ENCODE assay signal across 24 cellular contexts in the genomic region with DNA sequence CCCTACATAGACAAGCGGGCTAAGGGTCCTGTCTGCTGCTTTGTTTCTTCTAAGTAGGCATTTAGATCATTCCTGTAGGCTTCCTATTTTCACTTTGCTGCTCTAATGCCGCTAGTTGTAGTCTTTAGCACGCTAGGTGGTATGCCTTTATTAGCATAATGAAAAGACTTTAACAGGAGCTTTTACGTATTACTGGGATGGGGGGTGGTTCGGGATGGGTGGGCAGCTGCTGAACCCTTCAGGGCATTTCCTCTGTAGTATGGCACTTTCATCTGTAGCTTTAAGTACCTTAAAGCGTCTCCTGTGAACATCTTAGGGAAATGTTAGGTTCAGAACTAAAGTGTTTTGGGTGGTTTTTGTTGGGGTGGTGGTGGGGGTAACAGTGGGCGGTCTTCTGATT.
"Had no signal": no experiment of that assay in that cellular context is flagged by ENCODE, and none has a peak within 500 bp of the region (broad histone marks: within the 10 kb centered on the region; RNA-seq: fewer than 3 reads in every experiment).

No MANE protein-coding gene starts in this region.

- H3K4me1 Mint-ChIP-seq: activated B cell treated with CpG ODN at 0.5 μM for 24 hours; activated CD4-positive, alpha-beta memory T cell treated with anti-CD3 and anti-CD28 coated beads, Interleukin-2, amount 10 ng/mL, durations not matched to agents 7 days and 5 days; activated CD4-positive, alpha-beta T cell treated with anti-CD3 and anti-CD28 coated beads, Interleukin-2, amount 10 ng/mL, durations not matched to agents 7 days and 5 days had no signal

- H3K9me3 Mint-ChIP-seq: activated B cell treated with CpG ODN at 0.5 μM for 24 hours; activated CD4-positive, alpha-beta memory T cell treated with anti-CD3 and anti-CD28 coated beads, Interleukin-2, amount 10 ng/mL, durations not matched to agents 7 days and 5 days; activated CD4-positive, alpha-beta T cell treated with anti-CD3 and anti-CD28 coated beads, Interleukin-2, amount 10 ng/mL, durations not matched to agents 7 days and 5 days; activated T-cell treated with anti-CD3 and anti-CD28 coated beads, Interleukin-2, amount 50 U/mL, for 72 hours; activated T-helper 2 cell treated with anti-CD3 and anti-CD28 coated beads, Interferon-gamma antibody, Interleukin-2, Interleukin-4, amounts not matched to agents 10 μg/mL and 5 μg/mL and 100 μg/mL, durations not matched to agents 14 hours and 24 hours and 36 hours; T-helper 1 cell treated with Interleukin-12 subunit alpha and Interleukin-12 subunit beta and Interleukin-4 antibody, amounts not matched to agents 30 μg/mL and 1 μg/mL, for 36 hours had no signal

- DNase-seq: activated B cell treated with CpG ODN at 0.5 μM for 24 hours; activated CD4-positive, alpha-beta memory T cell treated with anti-CD3 and anti-CD28 coated beads, Interleukin-2, amount 10 ng/mL, durations not matched to agents 7 days and 5 days; activated CD4-positive, alpha-beta T cell treated with anti-CD3 and anti-CD28 coated beads for 1 hour; activated CD4-positive, alpha-beta T cell treated with anti-CD3 and anti-CD28 coated beads, Interleukin-2, amount 10 ng/mL, durations not matched to agents 7 days and 5 days; activated naive CD4-positive, alpha-beta T cell treated with anti-CD3 and anti-CD28 coated beads, Interleukin-2, amount 50 U/mL, for 16 hours; activated T-cell treated with anti-CD3 and anti-CD28 coated beads, Interleukin-2, amount 50 U/mL, for 72 hours; aorta; caudate nucleus; MG63; MV-4-11; NCI-H1092 treated with DMSO at 0.1 percent for 48 hours; NCI-H1436; NCI-H1694 treated with DMSO at 0.1 percent for 48 hours; NCI-H2029 treated with DMSO at 0.1 percent for 48 hours; NCI-H345; NCI-H510A; NCI-H526 treated with DMSO at 0.1 percent for 48 hours; PC-3; SHP77 had no signal

- H3K36me3 ChIP-seq: breast epithelium, MG63, SJSA1 had no signal

- H3K4me1 ChIP-seq: breast epithelium had no signal

- H3K27ac ChIP-seq: breast epithelium, SJSA1 had no signal

- H3K9me3 ChIP-seq: breast epithelium, MG63, SJSA1 had no signal

- ATAC-seq: activated T-cell treated with anti-CD3 and anti-CD28 coated beads, Interleukin-2, amount 50 U/mL, for 72 hours; PC-3; SK-N-SH treated with all-trans-retinoic acid at 6 μM for 48 hours had no signal

- H3K27me3 ChIP-seq: MG63, SJSA1 had no signal

- H3K4me3 ChIP-seq: breast epithelium, MG63, SJSA1 had no signal

- H3K4me3 Mint-ChIP-seq: activated B cell treated with CpG ODN at 0.5 μM for 24 hours; activated CD4-positive, alpha-beta memory T cell treated with anti-CD3 and anti-CD28 coated beads, Interleukin-2, amount 10 ng/mL, durations not matched to agents 7 days and 5 days; activated CD4-positive, alpha-beta T cell treated with anti-CD3 and anti-CD28 coated beads, Interleukin-2, amount 10 ng/mL, durations not matched to agents 7 days and 5 days; activated T-cell treated with anti-CD3 and anti-CD28 coated beads, Interleukin-2, amount 50 U/mL, for 72 hours; T-helper 1 cell treated with Interleukin-12 subunit alpha and Interleukin-12 subunit beta and Interleukin-4 antibody, amounts not matched to agents 30 μg/mL and 1 μg/mL, for 36 hours had no signal

- H3K27ac Mint-ChIP-seq: activated B cell treated with CpG ODN at 0.5 μM for 24 hours; activated CD4-positive, alpha-beta memory T cell treated with anti-CD3 and anti-CD28 coated beads, Interleukin-2, amount 10 ng/mL, durations not matched to agents 7 days and 5 days; activated CD4-positive, alpha-beta T cell treated with anti-CD3 and anti-CD28 coated beads, Interleukin-2, amount 10 ng/mL, durations not matched to agents 7 days and 5 days; activated T-cell treated with anti-CD3 and anti-CD28 coated beads, Interleukin-2, amount 50 U/mL, for 72 hours; activated T-helper 2 cell treated with anti-CD3 and anti-CD28 coated beads, Interferon-gamma antibody, Interleukin-2, Interleukin-4, amounts not matched to agents 10 μg/mL and 5 μg/mL and 100 μg/mL, durations not matched to agents 14 hours and 24 hours and 36 hours; T-helper 1 cell treated with Interleukin-12 subunit alpha and Interleukin-12 subunit beta and Interleukin-4 antibody, amounts not matched to agents 30 μg/mL and 1 μg/mL, for 36 hours had no signal
